ENCODE assay signal across 12 cellular contexts in genomic region chr4:147328189-147328588, GRCh38.
A peak's percentile ranks its signal among the peaks of the same experiment; 100 is the strongest.
DNase-seq lines count a peak whose midpoint lies in the region; ATAC-seq and TF ChIP-seq lines count a peak whose summit lies in the region.
"Had no signal": no experiment of that assay in that cellular context is flagged by ENCODE, and none has a peak within 500 bp of the region (broad histone marks: within the 10 kb centered on the region; RNA-seq: fewer than 3 reads in every experiment).

No MANE protein-coding gene starts in this region.

- no peak overlapping the region for H3K4me3 ChIP-seq in right atrium auricular region
- no peak overlapping the region for H3K4me3 ChIP-seq in LNCaP clone FGC (ENCODE audit: low read depth, low read length)
- H3K4me3 ChIP-seq: GM23248, HAP-1 had no signal

- ATAC-seq in left colon (peak; percentile 91), HG03139 (IDR thresholded peaks at IDR 0.05; ENCODE audit: unreplicated experiment) (no peak)

- in situ Hi-C loops in GM13976 (cut with MboI; ENCODE audit: low sequenced_read_pairs, unreplicated experiment) = no loop called here

- peaks cover 0 to 24% of the 10 kb centered on the region in 2 donors for H3K4me1 ChIP-seq in right atrium auricular region
- H3K4me1 ChIP-seq: Caco-2, HAP-1 had no signal

- H3K36me3 ChIP-seq in right atrium auricular region = no peaks in the 10 kb centered on the region
- H3K36me3 ChIP-seq: HAP-1 had no signal

- intact Hi-C loops in cardiac septum (cut with DNase I) = loop anchor here (5.0 kb wide), 1 partner anchor 34 kb away; no protein-coding TSS in a partner anchor
- intact Hi-C loops in left colon (cut with DNase I, micrococcal nuclease) = no loop called here

- TF ChIP-seq CTCF in right atrium auricular region (IDR thresholded peaks at IDR 0.05) = no peak
- TF ChIP-seq CTCF in LNCaP clone FGC (IDR thresholded peaks at IDR 0.05; ENCODE audit: control insufficient read depth, extremely low read depth, insufficient read depth) = no peak
- TF ChIP-seq CTCF in GM13976 (IDR thresholded peaks at IDR 0.05; ENCODE audit: borderline replicate concordance, control extremely low read depth, extremely low read depth, insufficient read depth, missing control alignments) = no peak

- DNase-seq in right atrium auricular region (ENCODE audit: low spot score) = no peak
- no peak for DNase-seq in cardiac septum (ENCODE audit: low spot score)
- peak; percentile 39 for DNase-seq in LNCaP clone FGC (ENCODE audit: low read depth)
- no peak for DNase-seq in left colon
- DNase-seq in GM13976 (ENCODE audit: low spot score) = no peak
- DNase-seq: ACHN; Caco-2; CD4-positive, alpha-beta T cell; GM23248 had no signal

- no peaks in the 10 kb centered on the region for H3K27me3 ChIP-seq in right atrium auricular region

- H3K9me3 ChIP-seq in right atrium auricular region = no peaks in the 10 kb centered on the region
- H3K9me3 ChIP-seq: Caco-2, HAP-1 had no signal

- peak overlapping the region; percentile 38 to 70 for H3K27ac ChIP-seq in right atrium auricular region
- H3K27ac ChIP-seq: C4-2B, GM23248 had no signal
